ENCODE assay signal across 28 cellular contexts in genomic region chr9:68838245-68838644, GRCh38.
"Had no signal": no experiment of that assay in that cellular context is flagged by ENCODE, and none has a peak within 500 bp of the region (broad histone marks: within the 10 kb centered on the region; RNA-seq: fewer than 3 reads in every experiment).

No MANE protein-coding gene starts in this region.

- H3K27me3 ChIP-seq: body of pancreas, breast epithelium, Peyer's patch had no signal

- ATAC-seq: activated CD8-positive, alpha-beta T cell treated with anti-CD3 and anti-CD28 coated beads for 36 hours; body of pancreas had no signal

- H3K9me3 ChIP-seq: body of pancreas, breast epithelium, Peyer's patch had no signal

- H3K27ac ChIP-seq: body of pancreas, breast epithelium, Peyer's patch, SK-N-MC, WERI-Rb-1 had no signal

- H3K36me3 ChIP-seq: breast epithelium, Peyer's patch, WERI-Rb-1 had no signal

- H3K4me1 ChIP-seq: breast epithelium, Peyer's patch had no signal

- H3K4me3 ChIP-seq: body of pancreas, breast epithelium, Peyer's patch, SK-N-MC had no signal

- DNase-seq: activated CD4-positive, alpha-beta T cell treated with anti-CD3 and anti-CD28 coated beads for 1 hour; activated CD4-positive, alpha-beta T cell treated with anti-CD3 and anti-CD28 coated beads for 48 hours; activated CD4-positive, alpha-beta T cell treated with anti-CD3 and anti-CD28 coated beads, Interleukin-2, amount 50 U/mL, for 4 hours; activated CD4-positive, CD25-positive, alpha-beta regulatory T cell; activated CD8-positive, alpha-beta T cell treated with anti-CD3 and anti-CD28 coated beads for 36 hours; activated gamma-delta T cell; activated naive CD4-positive, alpha-beta T cell treated with Interleukin-2 at 50 U/mL for 16 hours; activated naive CD8-positive, alpha-beta T cell treated with anti-CD3 and anti-CD28 coated beads, Interleukin-2, amount 10 ng/mL, durations not matched to agents 7 days and 5 days; activated T-cell treated with anti-CD3 and anti-CD28 coated beads, Interleukin-2, amount 50 U/mL, for 24 hours; amygdala; body of pancreas; Karpas-422; KBM-7; NCI-H1048; NCI-H1105 treated with DMSO at 0.1 percent for 48 hours; NCI-H1436; NCI-H1694; NCI-H1930; NCI-H2081 treated with DMSO at 0.1 percent for 48 hours; NCI-H226; NCI-H446 treated with DMSO at 0.1 percent for 48 hours; NCI-H524; Peyer's patch; RPMI8226; T1000; WERI-Rb-1 had no signal
